1 cellular context compared by ENCODE assay signal in genomic region chr1:209647212-209647611, GRCh38.
A peak's percentile ranks its signal among the peaks of the same experiment; 100 is the strongest.
TF ChIP-seq lines count a peak whose summit lies in the region.

No MANE protein-coding gene starts in this region.

TF ChIP-seq in K562, 482 proteins besides CTCF, POLR2A, EP300 and RAD21 (continued from another document):
- TF ChIP-seq JUND (IDR thresholded peaks at IDR 0.05; ENCODE audit: borderline replicate concordance, low read depth, low read length) = 0 out of 2 replicates have a peak, but pooled peaks have one; percentile 25
- peak; percentile 22; the same call in 1 of the 3 replicates for TF ChIP-seq JUND (tag; IDR thresholded peaks at IDR 0.05; ENCODE audit: borderline replicate concordance, low read depth, low read length)
- TF ChIP-seq POLR2G (IDR thresholded peaks at IDR 0.05; ENCODE audit: low read depth, low read length) = no peak
- TF ChIP-seq, protein P1, sequence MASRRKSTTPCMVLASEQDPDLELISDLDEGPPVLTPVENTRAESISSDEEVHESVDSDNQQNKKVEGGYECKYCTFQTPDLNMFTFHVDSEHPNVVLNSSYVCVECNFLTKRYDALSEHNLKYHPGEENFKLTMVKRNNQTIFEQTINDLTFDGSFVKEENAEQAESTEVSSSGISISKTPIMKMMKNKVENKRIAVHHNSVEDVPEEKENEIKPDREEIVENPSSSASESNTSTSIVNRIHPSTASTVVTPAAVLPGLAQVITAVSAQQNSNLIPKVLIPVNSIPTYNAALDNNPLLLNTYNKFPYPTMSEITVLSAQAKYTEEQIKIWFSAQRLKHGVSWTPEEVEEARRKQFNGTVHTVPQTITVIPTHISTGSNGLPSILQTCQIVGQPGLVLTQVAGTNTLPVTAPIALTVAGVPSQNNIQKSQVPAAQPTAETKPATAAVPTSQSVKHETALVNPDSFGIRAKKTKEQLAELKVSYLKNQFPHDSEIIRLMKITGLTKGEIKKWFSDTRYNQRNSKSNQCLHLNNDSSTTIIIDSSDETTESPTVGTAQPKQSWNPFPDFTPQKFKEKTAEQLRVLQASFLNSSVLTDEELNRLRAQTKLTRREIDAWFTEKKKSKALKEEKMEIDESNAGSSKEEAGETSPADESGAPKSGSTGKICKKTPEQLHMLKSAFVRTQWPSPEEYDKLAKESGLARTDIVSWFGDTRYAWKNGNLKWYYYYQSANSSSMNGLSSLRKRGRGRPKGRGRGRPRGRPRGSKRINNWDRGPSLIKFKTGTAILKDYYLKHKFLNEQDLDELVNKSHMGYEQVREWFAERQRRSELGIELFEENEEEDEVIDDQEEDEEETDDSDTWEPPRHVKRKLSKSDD (conservative IDR thresholded peaks at IDR 0.05; ENCODE audit: low read length) = no peak
- no peak for TF ChIP-seq SRSF9 (IDR thresholded peaks at IDR 0.05; ENCODE audit: borderline replicate concordance, low read depth, low read length)
- no peak for TF ChIP-seq PCBP2 (IDR thresholded peaks at IDR 0.05; ENCODE audit: low read depth, low read length, poor library complexity, severe bottlenecking)
- TF ChIP-seq ZNF282 (CRISPR knock-in tag; IDR thresholded peaks at IDR 0.05) = no peak
- TF ChIP-seq BACH1 (tag; IDR thresholded peaks at IDR 0.05) = peak; percentile 83
- peak; percentile 72 for TF ChIP-seq MAFF (IDR thresholded peaks at IDR 0.05; ENCODE audit: low read length)
- peak; percentile 50 for TF ChIP-seq CTBP1 (IDR thresholded peaks at IDR 0.05; ENCODE audit: borderline replicate concordance)
- no peak for TF ChIP-seq ZNF253 (CRISPR knock-in tag; conservative IDR thresholded peaks at IDR 0.05)
- TF ChIP-seq ZNF41 (CRISPR knock-in tag; conservative IDR thresholded peaks at IDR 0.05) = no peak
- no peak for TF ChIP-seq PHF21A (IDR thresholded peaks at IDR 0.05; ENCODE audit: borderline replicate concordance, low read depth)
- no peak for TF ChIP-seq MTA2 (IDR thresholded peaks at IDR 0.05; ENCODE audit: low read depth)
- TF ChIP-seq PKNOX1 (IDR thresholded peaks at IDR 0.05) = peak; percentile 86
- TF ChIP-seq MCM3 (IDR thresholded peaks at IDR 0.05) = no peak
- no peak for TF ChIP-seq CEBPG (CRISPR knock-in tag; IDR thresholded peaks at IDR 0.05)
- no peak for TF ChIP-seq CEBPG (tag; conservative IDR thresholded peaks at IDR 0.05 in 1 of 2, IDR thresholded peaks at IDR 0.05 in 1 of 2)
- 0 out of 2 replicates have a peak, but pooled peaks have one; percentile 31 for TF ChIP-seq SMARCE1 (IDR thresholded peaks at IDR 0.05)
- TF ChIP-seq ZNF592 (IDR thresholded peaks at IDR 0.05) = peak; percentile 42; the same call in 1 of the 2 replicates
- TF ChIP-seq NR4A1 (CRISPR knock-in tag; IDR thresholded peaks at IDR 0.05) = no peak
- TF ChIP-seq NR4A1 (tag; IDR thresholded peaks at IDR 0.05) = peak; percentile 40; the same call in 1 of the 2 replicates
- no peak for TF ChIP-seq ZBTB49 (CRISPR knock-in tag; IDR thresholded peaks at IDR 0.05; ENCODE audit: borderline replicate concordance)
- TF ChIP-seq MEIS2 (IDR thresholded peaks at IDR 0.05; ENCODE audit: partially characterized antibody) = peak; percentile 94
- TF ChIP-seq CEBPZ (IDR thresholded peaks at IDR 0.05; ENCODE audit: borderline replicate concordance, low read depth, low read length) = no peak
- TF ChIP-seq, protein P2, sequence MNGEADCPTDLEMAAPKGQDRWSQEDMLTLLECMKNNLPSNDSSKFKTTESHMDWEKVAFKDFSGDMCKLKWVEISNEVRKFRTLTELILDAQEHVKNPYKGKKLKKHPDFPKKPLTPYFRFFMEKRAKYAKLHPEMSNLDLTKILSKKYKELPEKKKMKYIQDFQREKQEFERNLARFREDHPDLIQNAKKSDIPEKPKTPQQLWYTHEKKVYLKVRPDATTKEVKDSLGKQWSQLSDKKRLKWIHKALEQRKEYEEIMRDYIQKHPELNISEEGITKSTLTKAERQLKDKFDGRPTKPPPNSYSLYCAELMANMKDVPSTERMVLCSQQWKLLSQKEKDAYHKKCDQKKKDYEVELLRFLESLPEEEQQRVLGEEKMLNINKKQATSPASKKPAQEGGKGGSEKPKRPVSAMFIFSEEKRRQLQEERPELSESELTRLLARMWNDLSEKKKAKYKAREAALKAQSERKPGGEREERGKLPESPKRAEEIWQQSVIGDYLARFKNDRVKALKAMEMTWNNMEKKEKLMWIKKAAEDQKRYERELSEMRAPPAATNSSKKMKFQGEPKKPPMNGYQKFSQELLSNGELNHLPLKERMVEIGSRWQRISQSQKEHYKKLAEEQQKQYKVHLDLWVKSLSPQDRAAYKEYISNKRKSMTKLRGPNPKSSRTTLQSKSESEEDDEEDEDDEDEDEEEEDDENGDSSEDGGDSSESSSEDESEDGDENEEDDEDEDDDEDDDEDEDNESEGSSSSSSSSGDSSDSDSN (IDR thresholded peaks at IDR 0.05; ENCODE audit: borderline replicate concordance in 1 of 2, low read depth in 2 of 2, low read length in 2 of 2) = peak in 1 of 2 experiments; percentile 62; a peak in 1 of 4 replicates
- peak; percentile 42; the same call in 1 of the 2 replicates for TF ChIP-seq MECOM (CRISPR knock-in tag; IDR thresholded peaks at IDR 0.05)
- peak; percentile 14; the same call in 1 of the 2 replicates for TF ChIP-seq CREM (IDR thresholded peaks at IDR 0.05; ENCODE audit: low read depth)
- TF ChIP-seq NFE2 (IDR thresholded peaks at IDR 0.05; ENCODE audit: low read depth) = peak; percentile 91
- TF ChIP-seq KLF10 (CRISPR knock-in tag; IDR thresholded peaks at IDR 0.05) = no peak
- TF ChIP-seq GTF2F1 (IDR thresholded peaks at IDR 0.05; ENCODE audit: low read depth, low read length) = no peak
- no peak for TF ChIP-seq ZNF395 (CRISPR knock-in tag; IDR thresholded peaks at IDR 0.05)
- no peak for TF ChIP-seq PBX2 (CRISPR knock-in tag; IDR thresholded peaks at IDR 0.05; ENCODE audit: low read depth)
- peak; percentile 90 for TF ChIP-seq PBX2 (tag; conservative IDR thresholded peaks at IDR 0.05; ENCODE audit: low read depth)
TF ChIP-seq in K562: peak in this region for 23.
